Comparison of ENCODE assay signal across 8 cellular contexts in genomic region chr13:76887070-76887563, GRCh38. TPM values are rescaled to one million over a fixed set of nuclear protein-coding genes. Genes with fewer than 3 reads are reported as not detected.
DNase-seq lines count a peak whose midpoint lies in the region; TF ChIP-seq lines count a peak whose summit lies in the region.

No MANE protein-coding gene starts in this region.

- H3K4me3 ChIP-seq in A673 (ENCODE audit: low read depth, low read length, poor library complexity, severe bottlenecking) (peak overlapping the region; percentile 58), dorsolateral prefrontal cortex (peak overlapping the region; percentile 56 to 83 (median 72)), mononuclear cell (ENCODE audit: low read length) (peak overlapping the region; percentile 66)

- CTCF ChIA-PET in A673 (lab: Charles Lee) = interaction anchor here (0.6 kb wide), 2 partner anchors 11 to 1120 kb away, joined by 3 to 6 read pairs; no protein-coding TSS in a partner anchor

- POLR2A ChIA-PET in A673 (lab: Charles Lee; ENCODE audit: low non-redundant PET) = no interaction called here

- no TSS peak for BruUV-seq in A673 (replicated peaks; lab: Mats Ljungman, UMichigan)

- no peaks in the 10 kb centered on the region for H3K36me3 ChIP-seq in A673 (ENCODE audit: insufficient read depth, low read length, poor library complexity, severe bottlenecking)

- peaks cover 58% of the 10 kb centered on the region for H3K27me3 ChIP-seq in A673 (replicated peaks; ENCODE audit: insufficient read depth, low read depth, low read length, poor library complexity)
- peaks cover 0 to 5% (median 0%) of the 10 kb centered on the region in 45 donors for H3K27me3 ChIP-seq in dorsolateral prefrontal cortex
- no peaks in the 10 kb centered on the region for H3K27me3 ChIP-seq in mononuclear cell (ENCODE audit: insufficient read depth, low read length)

- no peak for TF ChIP-seq CTCF in A673 (conservative IDR thresholded peaks at IDR 0.05; ENCODE audit: low read depth, low read length)
- no peak for TF ChIP-seq CTCF in dorsolateral prefrontal cortex (IDR thresholded peaks at IDR 0.05 in 54 of 56, conservative IDR thresholded peaks at IDR 0.05 in 2 of 56; ENCODE audit: low read depth in 1 of 56, partially characterized antibody in 56 of 56)

- peaks cover 10% of the 10 kb centered on the region for H3K4me1 ChIP-seq in A673 (ENCODE audit: insufficient read depth, low read length, poor library complexity, severe bottlenecking)
- peaks cover 21% of the 10 kb centered on the region for H3K4me1 ChIP-seq in mononuclear cell (ENCODE audit: insufficient read depth, low read length)

- no peak for DNase-seq in A673 (ENCODE audit: low spot score)
- DNase-seq in NCI-H146 treated with DMSO at 0.1 percent for 48 hours (lab: John Stamatoyannopoulos, UW; ENCODE audit: unreplicated experiment) = peak; percentile 42
- peak in 1 of 10 donors; percentile 6 for DNase-seq in dorsolateral prefrontal cortex
- no peak for DNase-seq in activated effector memory CD4-positive, alpha-beta T cell treated with Interleukin-2 at 50 U/mL for 16 hours
- DNase-seq in NCI-H128 (lab: John Stamatoyannopoulos, UW; ENCODE audit: unreplicated experiment) = no peak
- DNase-seq in middle frontal gyrus (ENCODE audit: extremely low spot score, low spot score) = no peak
- DNase-seq in stimulated activated CD4-positive, alpha-beta T cell treated with anti-CD3 and anti-CD28 coated beads, Interleukin-2, amount 100 ng/mL, for 24 hours = no peak

- intact Hi-C loops in A673 (cut with micrococcal nuclease; ENCODE audit: unreplicated experiment) (no loop called here), dorsolateral prefrontal cortex (cut with DNase I) (loop anchor here (5.0 to 10.0 kb wide), 2 partner anchors 108 to 1010 kb away; partner anchors contain the start of gene CLN5 (in 1 of the 2))

- H3K9me3 ChIP-seq in A673 (ENCODE audit: low read depth, low read length, poor library complexity, severe bottlenecking) = no peaks in the 10 kb centered on the region
- no peaks in the 10 kb centered on the region for H3K9me3 ChIP-seq in mononuclear cell (ENCODE audit: low read depth, low read length)

- no peak overlapping the region for H3K27ac ChIP-seq in A673 (ENCODE audit: low read depth, low read length, poor library complexity, severe bottlenecking)
- H3K27ac ChIP-seq in dorsolateral prefrontal cortex = peak overlapping the region in 49 of 59 donors; percentile 6 to 93 (median 81)

RNA-seq across cellular contexts. Expression of gene KCTD12, which starts 0.9 kb away (rescaled TPM):
- 1.9 and 3.5 TPM in 2 replicates for total RNA-seq in A673 (2021)
- 10 to 100 TPM; 17.8 to 89.0 (median 40.6) TPM for total RNA-seq in dorsolateral prefrontal cortex
- 29.1 TPM for total RNA-seq in mononuclear cell
